1 cellular context compared by ENCODE assay signal in the genomic region with DNA sequence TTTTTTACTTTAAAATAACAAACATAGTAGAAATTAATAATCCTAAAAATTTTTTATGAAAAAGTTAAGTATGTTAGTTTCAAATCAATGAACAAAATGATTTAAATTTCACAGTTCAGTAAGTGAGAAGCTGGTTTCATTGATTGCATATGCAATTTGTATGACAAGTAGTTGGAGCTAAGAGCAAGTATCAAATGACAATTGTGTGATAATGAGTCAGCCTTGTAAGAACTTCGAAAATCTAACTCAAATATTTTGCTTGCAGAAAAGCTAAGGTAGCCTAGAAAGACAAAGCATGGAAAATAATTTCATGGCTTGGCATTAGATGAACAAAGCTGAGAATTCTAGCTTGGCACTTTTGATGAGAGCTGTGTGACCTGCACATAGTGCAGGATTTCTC.
TF ChIP-seq lines count a peak whose summit lies in the region.

No MANE protein-coding gene starts in this region.

TF ChIP-seq in SK-N-SH, 30 proteins besides CTCF, POLR2A, EP300 and RAD21 (continued from another document):
- TF ChIP-seq, protein P1, sequence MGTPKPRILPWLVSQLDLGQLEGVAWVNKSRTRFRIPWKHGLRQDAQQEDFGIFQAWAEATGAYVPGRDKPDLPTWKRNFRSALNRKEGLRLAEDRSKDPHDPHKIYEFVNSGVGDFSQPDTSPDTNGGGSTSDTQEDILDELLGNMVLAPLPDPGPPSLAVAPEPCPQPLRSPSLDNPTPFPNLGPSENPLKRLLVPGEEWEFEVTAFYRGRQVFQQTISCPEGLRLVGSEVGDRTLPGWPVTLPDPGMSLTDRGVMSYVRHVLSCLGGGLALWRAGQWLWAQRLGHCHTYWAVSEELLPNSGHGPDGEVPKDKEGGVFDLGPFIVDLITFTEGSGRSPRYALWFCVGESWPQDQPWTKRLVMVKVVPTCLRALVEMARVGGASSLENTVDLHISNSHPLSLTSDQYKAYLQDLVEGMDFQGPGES (IDR thresholded peaks at IDR 0.05; ENCODE audit: low read depth, low read length) = no peak
- no peak for TF ChIP-seq GABPA (IDR thresholded peaks at IDR 0.05; ENCODE audit: low read depth)
